In genomic region chr14:64919215-64919614, GRCh38 we compare ENCODE assay signal across 29 cellular contexts. TPM values are rescaled to one million over a fixed set of nuclear protein-coding genes. Genes with fewer than 3 reads are reported as not detected.
DNase-seq lines count a peak whose midpoint lies in the region; ATAC-seq, FAIRE-seq and TF ChIP-seq lines count a peak whose summit lies in the region.
"Had no signal": no experiment of that assay in that cellular context is flagged by ENCODE, and none has a peak within 500 bp of the region (broad histone marks: within the 10 kb centered on the region; RNA-seq: fewer than 3 reads in every experiment).

No MANE protein-coding gene starts in this region.

- H3K9me3 Mint-ChIP-seq in activated CD4-positive, alpha-beta T cell treated with anti-CD3 and anti-CD28 coated beads, Interleukin-2, amount 10 ng/mL, durations not matched to agents 24 days and 14 days: no peaks in the 10 kb centered on the region
- H3K9me3 Mint-ChIP-seq: activated CD4-positive, alpha-beta memory T cell treated with anti-CD3 and anti-CD28 coated beads for 36 hours; activated naive CD8-positive, alpha-beta T cell treated with anti-CD3 and anti-CD28 coated beads, Interleukin-2, amount 50 U/mL, for 24 hours; H9 had no signal

- no peak overlapping the region for H4K91ac ChIP-seq in mesenchymal stem cell (ENCODE audit: low read length)

- H3K14ac ChIP-seq in mesenchymal stem cell (ENCODE audit: low read length in 2 of 2): no peak overlapping the region

- no peak overlapping the region for H4K8ac ChIP-seq in mesenchymal stem cell (ENCODE audit: low read length)

- H3K4me1 Mint-ChIP-seq in T-helper 17 cell: peaks cover 57% of the 10 kb centered on the region
- peaks cover 44% of the 10 kb centered on the region for H3K4me1 Mint-ChIP-seq in activated CD4-positive, alpha-beta T cell treated with anti-CD3 and anti-CD28 coated beads, Interleukin-2, amount 10 ng/mL, durations not matched to agents 24 days and 14 days

- no peak overlapping the region for H3K27ac ChIP-seq in mesenchymal stem cell (ENCODE audit: low read length, poor library complexity, severe bottlenecking)
- H3K27ac ChIP-seq: BLaER1 treated with 17β-estradiol and CSF1 and Interleukin-3, amounts not matched to agents 10 nM and 100 nM; neutrophil; RWPE1; sigmoid colon; thyroid gland had no signal

- H2BK15ac ChIP-seq in mesenchymal stem cell (ENCODE audit: low read depth, poor library complexity, severe bottlenecking): no peak overlapping the region

- no peak for DNase-seq in T-helper 17 cell
- DNase-seq in mesenchymal stem cell: no peak
- no peak for DNase-seq in activated CD4-positive, alpha-beta T cell treated with anti-CD3 and anti-CD28 coated beads, Interleukin-2, amount 10 ng/mL, durations not matched to agents 24 days and 14 days
- no peak for DNase-seq in GM10266 (ENCODE audit: extremely low spot score)
- DNase-seq: activated CD4-positive, alpha-beta memory T cell treated with anti-CD3 and anti-CD28 coated beads for 36 hours; activated CD8-positive, alpha-beta memory T cell treated with anti-CD3 and anti-CD28 coated beads, Interleukin-2, amount 50 U/mL, for 4 hours; activated effector memory CD4-positive, alpha-beta T cell treated with Interleukin-2 at 50 U/mL for 16 hours; activated naive CD8-positive, alpha-beta T cell treated with anti-CD3 and anti-CD28 coated beads, Interleukin-2, amount 50 U/mL, for 24 hours; cerebellar nuclear complex; DND-41; H9; NCI-H1092; NCI-H1694 treated with DMSO at 0.1 percent for 48 hours; sigmoid colon; stimulated activated CD4-positive, alpha-beta T cell treated with anti-CD3 and anti-CD28 coated beads, Interleukin-15, amount 100 ng/mL, for 24 hours; stimulated activated naive CD4-positive, alpha-beta T cell treated with Interleukin-2 at 50 U/mL for 16 hours had no signal

- H3K18ac ChIP-seq in mesenchymal stem cell (ENCODE audit: low read depth in 1 of 2, low read length in 2 of 2): no peak overlapping the region

- no peak overlapping the region for H2BK120ac ChIP-seq in mesenchymal stem cell (ENCODE audit: low read depth, low read length)

- H2BK5ac ChIP-seq in mesenchymal stem cell (ENCODE audit: low read depth, low read length, poor library complexity, severe bottlenecking): no peak overlapping the region

- H3K9ac ChIP-seq in mesenchymal stem cell (ENCODE audit: low read length): peak overlapping the region; percentile 32
- H3K9ac ChIP-seq: BLaER1 treated with 17β-estradiol and CSF1 and Interleukin-3, amounts not matched to agents 10 nM and 100 nM had no signal

- H3K36me3 Mint-ChIP-seq in T-helper 17 cell (ENCODE audit: low read depth): peaks cover 7% of the 10 kb centered on the region
- H3K36me3 Mint-ChIP-seq in activated CD4-positive, alpha-beta T cell treated with anti-CD3 and anti-CD28 coated beads, Interleukin-2, amount 10 ng/mL, durations not matched to agents 24 days and 14 days (ENCODE audit: low read depth): peaks cover 43% of the 10 kb centered on the region

- FAIRE-seq in A204.1 (lab: Jason Lieb, UNC): peak; percentile 3
- FAIRE-seq: TTC549 had no signal

- no peaks in the 10 kb centered on the region for H3K27me3 ChIP-seq in mesenchymal stem cell (ENCODE audit: control insufficient read depth in 1 of 2, insufficient read depth in 1 of 2, low read length in 2 of 2)
- H3K27me3 ChIP-seq: BLaER1 treated with 17β-estradiol and CSF1 and Interleukin-3, amounts not matched to agents 10 nM and 100 nM; neutrophil; sigmoid colon; thyroid gland had no signal

- no peak overlapping the region for H3K4me3 ChIP-seq in mesenchymal stem cell (ENCODE audit: insufficient read depth in 1 of 2, low read depth in 1 of 2, low read length in 2 of 2)
- H3K4me3 ChIP-seq: BLaER1 treated with 17β-estradiol and CSF1 and Interleukin-3, amounts not matched to agents 10 nM and 100 nM; sigmoid colon; thyroid gland had no signal

- TF ChIP-seq CTCF in GM10266 (IDR thresholded peaks at IDR 0.05; ENCODE audit: control insufficient read depth, insufficient read depth, low read depth, missing control alignments): no peak

- H3K4me2 ChIP-seq in mesenchymal stem cell (ENCODE audit: low read length, poor library complexity, severe bottlenecking): no peak overlapping the region

- H3K4me3 Mint-ChIP-seq in T-helper 17 cell: no peak overlapping the region
- H3K4me3 Mint-ChIP-seq in activated CD4-positive, alpha-beta T cell treated with anti-CD3 and anti-CD28 coated beads, Interleukin-2, amount 10 ng/mL, durations not matched to agents 24 days and 14 days: no peak overlapping the region
- H3K4me3 Mint-ChIP-seq: activated CD4-positive, alpha-beta memory T cell treated with anti-CD3 and anti-CD28 coated beads for 36 hours; activated naive CD8-positive, alpha-beta T cell treated with anti-CD3 and anti-CD28 coated beads, Interleukin-2, amount 50 U/mL, for 24 hours; H9 had no signal

- no peak overlapping the region for H2AK5ac ChIP-seq in mesenchymal stem cell (ENCODE audit: low read length, severe bottlenecking)

- peaks cover 6% of the 10 kb centered on the region for H3K79me1 ChIP-seq in mesenchymal stem cell (replicated peaks; ENCODE audit: low read length, poor library complexity, severe bottlenecking)

- H3K4me1 ChIP-seq in mesenchymal stem cell (ENCODE audit: control insufficient read depth, insufficient read depth, low read depth, low read length): peaks cover 6% of the 10 kb centered on the region

- H2BK12ac ChIP-seq in mesenchymal stem cell (ENCODE audit: low read length in 2 of 2): no peak overlapping the region

- H3K27me3 Mint-ChIP-seq in T-helper 17 cell: no peaks in the 10 kb centered on the region
- no peaks in the 10 kb centered on the region for H3K27me3 Mint-ChIP-seq in activated CD4-positive, alpha-beta T cell treated with anti-CD3 and anti-CD28 coated beads, Interleukin-2, amount 10 ng/mL, durations not matched to agents 24 days and 14 days
- H3K27me3 Mint-ChIP-seq: activated CD4-positive, alpha-beta memory T cell treated with anti-CD3 and anti-CD28 coated beads for 36 hours; activated naive CD8-positive, alpha-beta T cell treated with anti-CD3 and anti-CD28 coated beads, Interleukin-2, amount 50 U/mL, for 24 hours; progenitor cell of endocrine pancreas had no signal

- peak overlapping the region; percentile 98 for H3K27ac Mint-ChIP-seq in T-helper 17 cell
- no peak overlapping the region for H3K27ac Mint-ChIP-seq in activated CD4-positive, alpha-beta T cell treated with anti-CD3 and anti-CD28 coated beads, Interleukin-2, amount 10 ng/mL, durations not matched to agents 24 days and 14 days
- H3K27ac Mint-ChIP-seq: progenitor cell of endocrine pancreas had no signal

- intact Hi-C loops in activated CD4-positive, alpha-beta T cell treated with anti-CD3 and anti-CD28 coated beads, Interleukin-2, amount 10 ng/mL, durations not matched to agents 24 days and 14 days (cut with micrococcal nuclease): no loop called here

- H2AFZ ChIP-seq in mesenchymal stem cell (ENCODE audit: low read depth, low read length): no peak overlapping the region

- no peaks in the 10 kb centered on the region for H3K9me3 ChIP-seq in T-helper 17 cell (ENCODE audit: control insufficient read depth, low read length, poor library complexity, severe bottlenecking)
- H3K9me3 ChIP-seq in mesenchymal stem cell (ENCODE audit: control insufficient read depth, low read length): no peaks in the 10 kb centered on the region
- H3K9me3 ChIP-seq: neutrophil, sigmoid colon, thyroid gland had no signal

- no peak overlapping the region for H3K23ac ChIP-seq in mesenchymal stem cell (ENCODE audit: low read length in 2 of 2)

- H3K4ac ChIP-seq in mesenchymal stem cell (ENCODE audit: low read depth in 1 of 2, low read length in 2 of 2): no peak overlapping the region

- no peak for ATAC-seq in T-helper 17 cell
- no peak for ATAC-seq in GM18873 (IDR thresholded peaks at IDR 0.05; ENCODE audit: low FRiP score, unreplicated experiment)
- ATAC-seq: activated naive CD8-positive, alpha-beta T cell treated with anti-CD3 and anti-CD28 coated beads, Interleukin-2, amount 50 U/mL, for 24 hours had no signal

- H3K36me3 ChIP-seq in mesenchymal stem cell (ENCODE audit: control insufficient read depth in 1 of 2, insufficient read depth in 2 of 2, low read depth in 1 of 2, low read length in 2 of 2): peaks cover 0 to 12% of the 10 kb centered on the region in 2 experiments

RNA-seq across cellular contexts. Expression of gene CHURC1, which starts 5.0 kb away (rescaled TPM):
- 10 to 100 TPM; 69.5 to 78.3 TPM for total RNA-seq in T-helper 17 cell
- 80.1 TPM for polyA plus RNA-seq in mesenchymal stem cell (2013, experiment 1 of 2)
- polyA plus RNA-seq in mesenchymal stem cell (2013, experiment 2 of 2): 83.0 TPM
- total RNA-seq in activated CD4-positive, alpha-beta T cell treated with anti-CD3 and anti-CD28 coated beads, Interleukin-2, amount 10 ng/mL, durations not matched to agents 24 days and 14 days: 53.5 and 54.9 TPM in 2 replicates

RNA-seq across cellular contexts. Expression of gene GPX2, which starts 23.3 kb away (rescaled TPM):
- total RNA-seq in T-helper 17 cell: not detected
- not detected for polyA plus RNA-seq in mesenchymal stem cell (2013, experiment 1 of 2)
- not detected for polyA plus RNA-seq in mesenchymal stem cell (2013, experiment 2 of 2)
- not detected in 2 replicates for total RNA-seq in activated CD4-positive, alpha-beta T cell treated with anti-CD3 and anti-CD28 coated beads, Interleukin-2, amount 10 ng/mL, durations not matched to agents 24 days and 14 days
- total RNA-seq: activated CD4-positive, alpha-beta memory T cell treated with anti-CD3 and anti-CD28 coated beads for 36 hours; mesenteric fat pad; NCI-H460; OCI-LY7; SK-MEL-5; T-helper 1 cell treated with Interleukin-12 subunit alpha and Interleukin-12 subunit beta and Interleukin-4 antibody, amounts not matched to agents 30 ng/mL and 1 ng/mL, for 36 hours had no signal

RNA-seq across cellular contexts. Expression of gene SPTB, which starts 39.5 kb away (rescaled TPM):
- 1 to 10 TPM in 1 of 2 donors, under 1 TPM in 1; 0.40 to 8.4 TPM for total RNA-seq in T-helper 17 cell
- 0.03 TPM for polyA plus RNA-seq in mesenchymal stem cell (2013, experiment 1 of 2)
- polyA plus RNA-seq in mesenchymal stem cell (2013, experiment 2 of 2): 0.08 TPM
- not detected in 2 replicates for total RNA-seq in activated CD4-positive, alpha-beta T cell treated with anti-CD3 and anti-CD28 coated beads, Interleukin-2, amount 10 ng/mL, durations not matched to agents 24 days and 14 days
- total RNA-seq: OCI-LY7; SK-MEL-5; T-helper 1 cell treated with Interleukin-12 subunit alpha and Interleukin-12 subunit beta and Interleukin-4 antibody, amounts not matched to agents 30 ng/mL and 1 ng/mL, for 36 hours had no signal

RNA-seq across cellular contexts. Expression of gene RAB15, which starts 52.9 kb away (rescaled TPM):
- 1 to 10 TPM; 4.8 to 5.8 TPM for total RNA-seq in T-helper 17 cell
- polyA plus RNA-seq in mesenchymal stem cell (2013, experiment 1 of 2): 4.2 TPM
- polyA plus RNA-seq in mesenchymal stem cell (2013, experiment 2 of 2): 3.9 TPM
- 6.2 and 6.9 TPM in 2 replicates for total RNA-seq in activated CD4-positive, alpha-beta T cell treated with anti-CD3 and anti-CD28 coated beads, Interleukin-2, amount 10 ng/mL, durations not matched to agents 24 days and 14 days
